19 cellular contexts compared by ENCODE assay signal in genomic region chr9:81479573-81479972, GRCh38.
"Had no signal": no experiment of that assay in that cellular context is flagged by ENCODE, and none has a peak within 500 bp of the region (broad histone marks: within the 10 kb centered on the region; RNA-seq: fewer than 3 reads in every experiment).

No MANE protein-coding gene starts in this region.

- H3K4me1 Mint-ChIP-seq: activated B cell treated with CpG ODN at 0.5 μM for 24 hours; activated CD4-positive, alpha-beta memory T cell treated with anti-CD3 and anti-CD28 coated beads, Interleukin-2, amount 10 ng/mL, durations not matched to agents 7 days and 5 days; activated CD8-positive, alpha-beta memory T cell treated with anti-CD3 and anti-CD28 coated beads, Interleukin-2, amount 10 ng/mL, durations not matched to agents 7 days and 5 days; neural crest cell had no signal

- H3K4me3 Mint-ChIP-seq: activated B cell treated with CpG ODN at 0.5 μM for 24 hours; activated CD4-positive, alpha-beta memory T cell treated with anti-CD3 and anti-CD28 coated beads, Interleukin-2, amount 10 ng/mL, durations not matched to agents 7 days and 5 days; activated CD8-positive, alpha-beta memory T cell treated with anti-CD3 and anti-CD28 coated beads, Interleukin-2, amount 10 ng/mL, durations not matched to agents 7 days and 5 days; activated naive CD4-positive, alpha-beta T cell treated with anti-CD3 and anti-CD28 coated beads for 36 hours; endodermal cell; neural crest cell; stimulated activated naive CD8-positive, alpha-beta T cell treated with anti-CD3 and anti-CD28 coated beads, Interleukin-15, Interleukin-2, amounts not matched to agents 100 ng/mL and 50 ng/mL, for 24 hours had no signal

- H3K27ac ChIP-seq: body of pancreas, left lung, right atrium auricular region, vagina had no signal

- DNase-seq: activated B cell treated with CpG ODN at 0.5 μM for 24 hours; activated CD4-positive, alpha-beta memory T cell treated with anti-CD3 and anti-CD28 coated beads, Interleukin-2, amount 10 ng/mL, durations not matched to agents 7 days and 5 days; activated CD4-positive, alpha-beta T cell treated with anti-CD3 and anti-CD28 coated beads for 48 hours; activated CD8-positive, alpha-beta memory T cell treated with anti-CD3 and anti-CD28 coated beads, Interleukin-2, amount 10 ng/mL, durations not matched to agents 7 days and 5 days; activated naive CD4-positive, alpha-beta T cell treated with anti-CD3 and anti-CD28 coated beads for 36 hours; body of pancreas; central memory CD4-positive, alpha-beta T cell; colonic mucosa; endodermal cell; foreskin melanocyte; hypothalamus; kidney; left lung; transverse colon had no signal

- H3K27ac Mint-ChIP-seq: activated B cell treated with CpG ODN at 0.5 μM for 24 hours; activated CD4-positive, alpha-beta memory T cell treated with anti-CD3 and anti-CD28 coated beads, Interleukin-2, amount 10 ng/mL, durations not matched to agents 7 days and 5 days; activated CD8-positive, alpha-beta memory T cell treated with anti-CD3 and anti-CD28 coated beads, Interleukin-2, amount 10 ng/mL, durations not matched to agents 7 days and 5 days; activated naive CD4-positive, alpha-beta T cell treated with anti-CD3 and anti-CD28 coated beads for 36 hours; endodermal cell; progenitor cell of endocrine pancreas; stimulated activated naive CD8-positive, alpha-beta T cell treated with anti-CD3 and anti-CD28 coated beads, Interleukin-15, Interleukin-2, amounts not matched to agents 100 ng/mL and 50 ng/mL, for 24 hours had no signal

- ATAC-seq: activated CD8-positive, alpha-beta memory T cell treated with anti-CD3 and anti-CD28 coated beads, Interleukin-2, amount 10 ng/mL, durations not matched to agents 7 days and 5 days; body of pancreas; left lung had no signal

- H3K9me3 Mint-ChIP-seq: stimulated activated naive CD8-positive, alpha-beta T cell treated with anti-CD3 and anti-CD28 coated beads, Interleukin-15, Interleukin-2, amounts not matched to agents 100 ng/mL and 50 ng/mL, for 24 hours had no signal

- H3K27me3 ChIP-seq: body of pancreas, colonic mucosa, left lung, right atrium auricular region, transverse colon, vagina had no signal

- H3K36me3 Mint-ChIP-seq: activated CD8-positive, alpha-beta memory T cell treated with anti-CD3 and anti-CD28 coated beads, Interleukin-2, amount 10 ng/mL, durations not matched to agents 7 days and 5 days had no signal

- H3K27me3 Mint-ChIP-seq: activated CD4-positive, alpha-beta memory T cell treated with anti-CD3 and anti-CD28 coated beads, Interleukin-2, amount 10 ng/mL, durations not matched to agents 7 days and 5 days; activated CD8-positive, alpha-beta memory T cell treated with anti-CD3 and anti-CD28 coated beads, Interleukin-2, amount 10 ng/mL, durations not matched to agents 7 days and 5 days; stimulated activated naive CD8-positive, alpha-beta T cell treated with anti-CD3 and anti-CD28 coated beads, Interleukin-15, Interleukin-2, amounts not matched to agents 100 ng/mL and 50 ng/mL, for 24 hours had no signal

- H3K4me3 ChIP-seq: body of pancreas, colonic mucosa, left lung, right atrium auricular region, transverse colon, vagina had no signal

- H3K9me3 ChIP-seq: body of pancreas, colonic mucosa, right atrium auricular region, transverse colon, vagina had no signal

- H3K4me1 ChIP-seq: body of pancreas, colonic mucosa, left lung, right atrium auricular region, vagina had no signal

- H3K36me3 ChIP-seq: colonic mucosa, left lung, right atrium auricular region, transverse colon, vagina had no signal
